In genomic region chr19:29539131-29539530, GRCh38 we compare ENCODE assay signal across 16 cellular contexts. TPM values are rescaled to one million over a fixed set of nuclear protein-coding genes. Genes with fewer than 3 reads are reported as not detected.
DNase-seq lines count a peak whose midpoint lies in the region; ATAC-seq and TF ChIP-seq lines count a peak whose summit lies in the region.
"Had no signal": no experiment of that assay in that cellular context is flagged by ENCODE, and none has a peak within 500 bp of the region (broad histone marks: within the 10 kb centered on the region; RNA-seq: fewer than 3 reads in every experiment).

No MANE protein-coding gene starts in this region.

- H2BK15ac ChIP-seq in H9 (ENCODE audit: low read depth, low read length): no peak overlapping the region

- H3K18ac ChIP-seq in H9 (ENCODE audit: insufficient read length, low read depth, low read length): no peak overlapping the region

- H4K91ac ChIP-seq in H9 (ENCODE audit: insufficient read length, low read depth, low read length): no peak overlapping the region

- WGBS in H9 (ENCODE audit: extremely low coverage, insufficient read length, low lambda C conversion rate): no CpG with 5 or more reads among the region's 9 CpGs
- WGBS in spleen, 5 donors: 75 to 82% (median 79%) methylated on average over 9 of the region's 9 CpGs

- H3K4me3 Mint-ChIP-seq in CD14-positive monocyte: no peak overlapping the region
- no peak overlapping the region for H3K4me3 Mint-ChIP-seq in H9
- H3K4me3 Mint-ChIP-seq: CD8-positive, alpha-beta memory T cell; GM23338 had no signal

- no peak overlapping the region for H3K9ac ChIP-seq in H9 (ENCODE audit: extremely low read depth, insufficient read length, low read length)

- H2BK5ac ChIP-seq in H9 (ENCODE audit: insufficient read length, low read length): no peak overlapping the region

- H3K4me1 ChIP-seq in H9 (ENCODE audit: insufficient read depth, low read length) (no peaks in the 10 kb centered on the region), spleen (no peaks in the 10 kb centered on the region), gastrocnemius medialis (no peaks in the 10 kb centered on the region)
- H3K4me1 ChIP-seq: A549, Caco-2, HAP-1 had no signal

- no peak overlapping the region for H3K14ac ChIP-seq in H9 (ENCODE audit: insufficient read depth, low read length)

- no peak overlapping the region for H2BK120ac ChIP-seq in H9 (ENCODE audit: low read depth, low read length, poor library complexity, severe bottlenecking)

- in situ Hi-C loops in gastrocnemius medialis (cut with MboI; ENCODE audit: low sequenced_read_pairs in 4 of 4): no loop called here

- DNase-seq in CD14-positive monocyte (ENCODE audit: low spot score): peak; percentile 12
- DNase-seq in H9: peak; percentile 13
- DNase-seq in islet precursor cell: peak; percentile 21
- DNase-seq in spleen: peak; percentile 45
- no peak for DNase-seq in gastrocnemius medialis
- no peak for DNase-seq in NCI-H2107 treated with DMSO at 0.1 percent for 48 hours (lab: John Stamatoyannopoulos, UW; ENCODE audit: unreplicated experiment)
- DNase-seq: CD8-positive, alpha-beta memory T cell; DND-41; GDM1; IMR-90 had no signal

- H3K4me3 ChIP-seq in spleen (no peak overlapping the region), gastrocnemius medialis (no peak overlapping the region)
- H3K4me3 ChIP-seq: A549, GM23338, HAP-1 had no signal

- H3K56ac ChIP-seq in H9 (ENCODE audit: insufficient read length, low read depth, low read length): no peak overlapping the region

- no peak for ATAC-seq in gastrocnemius medialis
- ATAC-seq: A549, GM23338 had no signal

- H3T11ph ChIP-seq in H9 (ENCODE audit: low read length): no peak overlapping the region

- TF ChIP-seq CTCF in CD14-positive monocyte (IDR thresholded peaks at IDR 0.05) (no peak), H9 (conservative IDR thresholded peaks at IDR 0.05) (no peak), spleen (IDR thresholded peaks at IDR 0.05 in 8 of 11, conservative IDR thresholded peaks at IDR 0.05 in 3 of 11) (no peak), gastrocnemius medialis (IDR thresholded peaks at IDR 0.05 in 4 of 5, conservative IDR thresholded peaks at IDR 0.05 in 1 of 5) (no peak)

- no peaks in the 10 kb centered on the region for H3K23me2 ChIP-seq in H9 (ENCODE audit: insufficient read length, low read depth, low read length, poor library complexity, severe bottlenecking)

- no peak overlapping the region for H2AK5ac ChIP-seq in H9 (ENCODE audit: insufficient read length, low read length)

- no peak overlapping the region for H4K8ac ChIP-seq in H9 (replicated peaks; ENCODE audit: insufficient read length, low read depth, low read length)

- H3K36me3 ChIP-seq in spleen (no peaks in the 10 kb centered on the region), gastrocnemius medialis (no peaks in the 10 kb centered on the region)
- H3K36me3 ChIP-seq: HAP-1 had no signal

- H3K4ac ChIP-seq in H9 (ENCODE audit: low read depth, low read length): no peak overlapping the region

- no peak overlapping the region for H2BK12ac ChIP-seq in H9 (ENCODE audit: insufficient read length, low read depth, low read length)

- H3K27ac Mint-ChIP-seq in CD14-positive monocyte (no peak overlapping the region), H9 (no peak overlapping the region)
- H3K27ac Mint-ChIP-seq: CD8-positive, alpha-beta memory T cell; GM23338 had no signal

- H3K27ac ChIP-seq in H9 (ENCODE audit: insufficient read length, low read depth, low read length) (no peak overlapping the region), spleen (no peak overlapping the region), gastrocnemius medialis (no peak overlapping the region)
- H3K27ac ChIP-seq: A549 had no signal

- H3K79me2 ChIP-seq in H9 (ENCODE audit: insufficient read depth, low read length): no peaks in the 10 kb centered on the region

- no peaks in the 10 kb centered on the region for H3K79me1 ChIP-seq in H9 (ENCODE audit: insufficient read depth, low read depth, low read length, poor library complexity, severe bottlenecking)

- H2AFZ ChIP-seq in H9 (ENCODE audit: low read length): no peak overlapping the region
- H2AFZ ChIP-seq: GM23338 had no signal

- TF ChIP-seq POLR2A in spleen (IDR thresholded peaks at IDR 0.05): no peak
- no peak for TF ChIP-seq POLR2A in gastrocnemius medialis (IDR thresholded peaks at IDR 0.05)

- H4K5ac ChIP-seq in H9 (ENCODE audit: insufficient read length, low read depth, low read length): no peak overlapping the region

- H4K20me1 ChIP-seq in H9 (ENCODE audit: control insufficient read depth, insufficient read depth, insufficient read length): peaks cover 2% of the 10 kb centered on the region

- H3K4me2 ChIP-seq in H9 (ENCODE audit: insufficient read depth, insufficient read length, low read length): no peak overlapping the region
- H3K4me2 ChIP-seq: A549, GM23338 had no signal

- H3K23ac ChIP-seq in H9 (ENCODE audit: insufficient read length, low read depth, low read length): no peak overlapping the region

- H3K27me3 ChIP-seq in H9 (ENCODE audit: insufficient read depth, low read length): no peaks in the 10 kb centered on the region; the same call in 1 of the 2 replicates
- peaks cover 0 to 53% (median 0%) of the 10 kb centered on the region in 7 donors for H3K27me3 ChIP-seq in spleen (replicated peaks in 1 of 7)
- peaks cover 0 to 4% (median 0%) of the 10 kb centered on the region in 3 donors for H3K27me3 ChIP-seq in gastrocnemius medialis

- no peak overlapping the region for H2BK20ac ChIP-seq in H9 (ENCODE audit: low read depth, low read length, poor library complexity, severe bottlenecking)

- H3K9me3 ChIP-seq in H9 (ENCODE audit: control insufficient read depth, low read depth, low read length) (no peaks in the 10 kb centered on the region), spleen (peaks cover 0 to 5% (median 0%) of the 10 kb centered on the region in 8 donors), gastrocnemius medialis (no peaks in the 10 kb centered on the region)
- H3K9me3 ChIP-seq: Caco-2, HAP-1 had no signal

- no peaks in the 10 kb centered on the region for H3K4me1 Mint-ChIP-seq in CD14-positive monocyte
- H3K4me1 Mint-ChIP-seq in H9: peaks cover 15 to 19% of the 10 kb centered on the region in 2 experiments; a peak in 3 of 4 replicates
- H3K4me1 Mint-ChIP-seq: CD8-positive, alpha-beta memory T cell had no signal

- H3K36me3 Mint-ChIP-seq in CD14-positive monocyte (no peaks in the 10 kb centered on the region), H9 (ENCODE audit: insufficient read depth in 1 of 3, low read depth in 3 of 3) (no peaks in the 10 kb centered on the region)
- H3K36me3 Mint-ChIP-seq: CD8-positive, alpha-beta memory T cell had no signal

- intact Hi-C loops in CD14-positive monocyte (cut with micrococcal nuclease) (no loop called here), spleen (cut with DNase I; ENCODE audit: low total_unique reads) (no loop called here), gastrocnemius medialis (cut with DNase I; ENCODE audit: low total_unique reads) (no loop called here)

- H3K27me3 Mint-ChIP-seq in CD14-positive monocyte (ENCODE audit: low read depth in 3 of 3) (peaks cover 4 to 7% (median 4%) of the 10 kb centered on the region in 3 donors), H9 (ENCODE audit: low read depth) (peaks cover 46% of the 10 kb centered on the region)

- H3K9me3 Mint-ChIP-seq in CD14-positive monocyte: peaks cover 0 to 3% (median 0%) of the 10 kb centered on the region in 7 donors
- no peaks in the 10 kb centered on the region; a peak in 1 of 5 replicates for H3K9me3 Mint-ChIP-seq in H9
- H3K9me3 Mint-ChIP-seq: GM23338 had no signal

RNA-seq across cellular contexts. Expression of gene VSTM2B, which starts 13.3 kb away (rescaled TPM):
- polyA plus RNA-seq in CD14-positive monocyte (not detected), spleen (not detected)
- total RNA-seq in H9 (2021) (0.29 and 0.31 TPM in 2 replicates), spleen (not detected), gastrocnemius medialis (not detected)
- total RNA-seq: Caco-2; CD8-positive, alpha-beta memory T cell; IMR-90 had no signal
- polyA plus RNA-seq: A549; AG04450; BJ; CD8-positive, alpha-beta memory T cell; IMR-90 had no signal

Comparison
In these comparisons a context has a peak if more than half of its experiments do, and no peak if none do; other contexts are left out.
1. DNase-seq: peak in CD14-positive monocyte (single experiment), H9 (single experiment), islet precursor cell (single experiment) and spleen (single experiment); none in gastrocnemius medialis (0 of 2) and NCI-H2107 treated with DMSO at 0.1 percent for 48 hours (single experiment).